14 cellular contexts compared by ENCODE assay signal in genomic region chr3:128313936-128314335, GRCh38.
"Had no signal": no experiment of that assay in that cellular context is flagged by ENCODE, and none has a peak within 500 bp of the region (broad histone marks: within the 10 kb centered on the region; RNA-seq: fewer than 3 reads in every experiment).

No MANE protein-coding gene starts in this region.

- H3K36me3 ChIP-seq: gastrocnemius medialis, pancreas had no signal

- H3K27me3 Mint-ChIP-seq: stimulated activated naive CD8-positive, alpha-beta T cell treated with anti-CD3 and anti-CD28 coated beads, Interleukin-15, amount 100 ng/mL, for 72 hours had no signal

- DNase-seq: activated CD4-positive, CD25-positive, alpha-beta regulatory T cell; activated naive CD4-positive, alpha-beta T cell treated with anti-CD3 and anti-CD28 coated beads for 36 hours; amniotic stem cell; body of pancreas; central memory CD4-positive, alpha-beta T cell; effector memory CD4-positive, alpha-beta T cell; gastrocnemius medialis; kidney; left ventricle myocardium superior; pancreas; stimulated activated CD4-positive, alpha-beta T cell treated with anti-CD3 and anti-CD28 coated beads, Interleukin-4, amount 100 ng/mL, for 1 hour; stimulated activated naive CD8-positive, alpha-beta T cell treated with anti-CD3 and anti-CD28 coated beads, Interleukin-15, amount 100 ng/mL, for 72 hours; testis had no signal

- H3K27me3 ChIP-seq: body of pancreas, gastrocnemius medialis, pancreas, testis had no signal

- ATAC-seq: body of pancreas; gastrocnemius medialis; pancreas; stimulated activated naive CD8-positive, alpha-beta T cell treated with anti-CD3 and anti-CD28 coated beads, Interleukin-15, amount 100 ng/mL, for 72 hours had no signal

- H3K27ac ChIP-seq: body of pancreas, coronary artery, gastrocnemius medialis, pancreas, testis had no signal

- H3K9me3 Mint-ChIP-seq: activated naive CD4-positive, alpha-beta T cell treated with anti-CD3 and anti-CD28 coated beads for 36 hours; stimulated activated naive CD8-positive, alpha-beta T cell treated with anti-CD3 and anti-CD28 coated beads, Interleukin-15, amount 100 ng/mL, for 72 hours had no signal

- H3K4me3 ChIP-seq: body of pancreas, coronary artery, gastrocnemius medialis, pancreas, testis had no signal

- H3K9me3 ChIP-seq: body of pancreas, gastrocnemius medialis, pancreas, testis had no signal

- H3K27ac Mint-ChIP-seq: activated naive CD4-positive, alpha-beta T cell treated with anti-CD3 and anti-CD28 coated beads for 36 hours; stimulated activated naive CD8-positive, alpha-beta T cell treated with anti-CD3 and anti-CD28 coated beads, Interleukin-15, amount 100 ng/mL, for 72 hours had no signal

- H3K4me3 Mint-ChIP-seq: activated naive CD4-positive, alpha-beta T cell treated with anti-CD3 and anti-CD28 coated beads for 36 hours; stimulated activated naive CD8-positive, alpha-beta T cell treated with anti-CD3 and anti-CD28 coated beads, Interleukin-15, amount 100 ng/mL, for 72 hours had no signal
